ENCODE assay signal across 10 cellular contexts in the genomic region with DNA sequence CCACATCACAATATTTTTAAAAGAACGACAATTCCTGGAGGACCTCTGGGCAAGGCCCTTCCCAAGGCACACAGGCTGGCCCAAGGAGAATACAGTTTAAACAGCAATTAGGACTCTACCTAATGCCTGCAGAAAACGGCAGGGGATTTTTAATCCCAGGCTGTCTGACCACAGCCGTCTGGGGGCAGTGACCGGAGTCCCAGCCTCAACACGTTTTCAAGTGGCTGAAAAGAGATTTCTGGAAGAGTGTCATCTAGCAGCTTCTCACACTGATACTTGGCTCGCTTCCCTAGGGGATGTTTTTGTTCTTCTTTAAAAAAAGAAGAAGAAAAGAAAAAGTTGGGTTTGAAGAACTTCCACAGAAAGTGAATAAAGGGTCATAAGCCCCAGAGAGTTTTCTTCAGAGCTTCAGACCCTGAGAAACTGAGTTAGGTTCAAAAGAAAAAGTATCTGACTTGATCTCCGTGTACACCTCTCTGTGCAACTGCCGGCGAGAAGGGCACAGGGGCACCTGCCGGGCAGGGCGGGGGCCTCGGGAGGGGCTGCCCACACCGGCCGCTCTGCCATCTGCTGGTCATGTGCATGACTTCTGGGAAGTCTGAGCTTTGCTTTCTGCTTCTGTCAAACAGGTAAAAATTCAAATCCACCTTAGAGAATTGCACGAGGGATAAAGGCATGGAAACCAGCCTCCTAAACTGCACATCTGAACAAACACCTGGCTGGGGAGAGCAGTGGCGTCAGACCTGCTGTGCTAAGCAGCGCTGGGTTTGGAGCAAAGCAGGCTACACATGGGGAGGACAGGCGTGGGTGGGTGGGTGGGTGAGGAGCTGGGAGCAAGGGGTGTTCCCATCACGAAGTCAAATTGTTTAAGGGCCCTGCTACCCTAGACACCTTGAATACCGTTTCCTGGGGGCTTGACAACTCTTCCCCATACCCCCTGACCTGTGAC. TPM values are rescaled to one million over a fixed set of nuclear protein-coding genes. Genes with fewer than 3 reads are reported as not detected.
DNase-seq lines count a peak whose midpoint lies in the region; ATAC-seq and TF ChIP-seq lines count a peak whose summit lies in the region.
"Had no signal": no experiment of that assay in that cellular context is flagged by ENCODE, and none has a peak within 500 bp of the region (broad histone marks: within the 10 kb centered on the region; RNA-seq: fewer than 3 reads in every experiment).

No MANE protein-coding gene starts in this region.

- TF ChIP-seq CTCF in body of pancreas (IDR thresholded peaks at IDR 0.05), result peak; percentile 22 to 66 (median 48)
- no peak for TF ChIP-seq CTCF in vagina (IDR thresholded peaks at IDR 0.05)

- WGBS in body of pancreas, 2 donors, result 21 to 25% methylated on average over 17 to 20 of the region's 20 CpGs

- peaks cover 99% of the 10 kb centered on the region for H3K4me1 ChIP-seq in body of pancreas
- peaks cover 74% of the 10 kb centered on the region for H3K4me1 ChIP-seq in vagina

- H3K27me3 ChIP-seq in body of pancreas, result no peaks in the 10 kb centered on the region
- no peaks in the 10 kb centered on the region for H3K27me3 ChIP-seq in vagina

- H3K27ac ChIP-seq in body of pancreas (peak overlapping the region; percentile 25 to 72 (median 63)), vagina (peak overlapping the region; percentile 36)

- intact Hi-C loops in body of pancreas (cut with DNase I) (no loop called here), vagina (cut with DNase I) (no loop called here)

- H3K4me3 ChIP-seq in body of pancreas (no peak overlapping the region), vagina (no peak overlapping the region)
- H3K4me3 ChIP-seq: lung had no signal

- H3K36me3 ChIP-seq in body of pancreas (replicated peaks in 1 of 2; ENCODE audit: insufficient read depth in 1 of 2, low read depth in 2 of 2) (peaks cover 0 to 4% of the 10 kb centered on the region in 2 donors), vagina (no peaks in the 10 kb centered on the region)

- no peaks in the 10 kb centered on the region for H3K9me3 ChIP-seq in body of pancreas
- H3K9me3 ChIP-seq in vagina, result no peaks in the 10 kb centered on the region

- peak; percentile 43 for ATAC-seq in body of pancreas
- no peak for ATAC-seq in GM19467 (IDR thresholded peaks at IDR 0.05; ENCODE audit: unreplicated experiment)

- TF ChIP-seq POLR2A in body of pancreas (IDR thresholded peaks at IDR 0.05) (no peak), vagina (IDR thresholded peaks at IDR 0.05) (no peak)

- peak; percentile 12 for DNase-seq in NOMO-1 treated with DMSO at 0.1 percent for 48 hours (lab: John Stamatoyannopoulos, UW; ENCODE audit: unreplicated experiment)
- DNase-seq in NOMO-1 treated with dmso at 0.1 percent for 144 hours (lab: John Stamatoyannopoulos, UW; ENCODE audit: unreplicated experiment), result no peak
- DNase-seq in NCI-H345 treated with DMSO at 0.1 percent for 48 hours (lab: John Stamatoyannopoulos, UW; ENCODE audit: unreplicated experiment), result peak; percentile 57
- peak; percentile 68 to 79 (median 74) for DNase-seq in body of pancreas
- DNase-seq in medulla oblongata (ENCODE audit: extremely low spot score), result peak; percentile 68
- DNase-seq in vagina (ENCODE audit: extremely low spot score in 2 of 2), result no peak
- no peak for DNase-seq in HPDE6-E6E7 (ENCODE audit: extremely low spot score)

RNA-seq across cellular contexts. Expression of a gene that starts 33.0 kb away (rescaled TPM):
- total RNA-seq in body of pancreas, result 100 to 1,000 TPM; 313 to 511 TPM
- total RNA-seq in vagina, result 79.8 TPM

RNA-seq across cellular contexts. Expression of a gene that starts 50.7 kb away (rescaled TPM):
- total RNA-seq in body of pancreas (1 to 10 TPM in 1 of 2 donors, not detected in 1; 4.0 TPM), vagina (not detected)
- total RNA-seq: Daoy, lung had no signal

Comparison
In these comparisons a context has a peak if more than half of its experiments do, and no peak if none do; other contexts are left out.
1. DNase-seq: peak in NOMO-1 treated with DMSO at 0.1 percent for 48 hours (single experiment), NCI-H345 treated with DMSO at 0.1 percent for 48 hours (single experiment), body of pancreas (4 of 4) and medulla oblongata (single experiment); none in NOMO-1 treated with dmso at 0.1 percent for 144 hours (single experiment), vagina (0 of 2) and HPDE6-E6E7 (single experiment).
2. CTCF ChIP-seq: peak in body of pancreas (7 of 7); none in vagina (0 of 3).